Comparison of ENCODE assay signal across 15 cellular contexts in genomic region chr12:57929092-57929830, GRCh38. TPM values are rescaled to one million over a fixed set of nuclear protein-coding genes. Genes with fewer than 3 reads are reported as not detected.
DNase-seq lines count a peak whose midpoint lies in the region; ATAC-seq and TF ChIP-seq lines count a peak whose summit lies in the region.
"Had no signal": no experiment of that assay in that cellular context is flagged by ENCODE, and none has a peak within 500 bp of the region (broad histone marks: within the 10 kb centered on the region; RNA-seq: fewer than 3 reads in every experiment).

No MANE protein-coding gene starts in this region.

- H4K20me1 ChIP-seq in IMR-90 (ENCODE audit: insufficient read depth, low read length) = no peaks in the 10 kb centered on the region
- H4K20me1 ChIP-seq in neural progenitor cell (ENCODE audit: low read depth) = no peaks in the 10 kb centered on the region

- H4K5ac ChIP-seq in IMR-90 (ENCODE audit: low read depth, low read length) = no peak overlapping the region

- H3K56ac ChIP-seq in IMR-90 (ENCODE audit: extremely low read depth, insufficient read depth, low read length) = no peak overlapping the region

- H4K8ac ChIP-seq in IMR-90 (ENCODE audit: low read depth in 2 of 2, low read length in 2 of 2) = no peak overlapping the region

- H3K27ac Mint-ChIP-seq in neural progenitor cell = no peak overlapping the region
- H3K27ac Mint-ChIP-seq in CD8-positive, alpha-beta memory T cell = no peak overlapping the region
- H3K27ac Mint-ChIP-seq: H9 had no signal

- no peak overlapping the region for H3K4me3 Mint-ChIP-seq in neural progenitor cell
- no peak overlapping the region for H3K4me3 Mint-ChIP-seq in CD8-positive, alpha-beta memory T cell
- H3K4me3 Mint-ChIP-seq: CD4-positive, CD25-positive, alpha-beta regulatory T cell; H9 had no signal

- intact Hi-C loops in IMR-90 (cut with micrococcal nuclease) = no loop called here

- no peak overlapping the region for H3K18ac ChIP-seq in IMR-90 (ENCODE audit: low read depth, low read length)

- no peaks in the 10 kb centered on the region for H3F3A ChIP-seq in neural progenitor cell (ENCODE audit: low read depth)

- dilution Hi-C loops in IMR-90 (cut with HindIII; ENCODE audit: low sequenced_read_pairs, unreplicated experiment) = no loop called here

- H3K79me2 ChIP-seq in neural progenitor cell (ENCODE audit: low read depth) = no peaks in the 10 kb centered on the region

- no peak overlapping the region for H2BK20ac ChIP-seq in IMR-90 (ENCODE audit: low read depth, low read length)

- H2AFZ ChIP-seq in IMR-90 (replicated peaks; ENCODE audit: low read length, poor library complexity) (peak overlapping the region; percentile 32), neural progenitor cell (replicated peaks) (no peak overlapping the region)

- DNase-seq in IMR-90 (no peak), cardiac fibroblast (ENCODE audit: low read depth in 2 of 2) (peak; percentile 56 to 57), fibroblast of pulmonary artery (ENCODE audit: low read depth) (peak; percentile 24), neural progenitor cell (ENCODE audit: low spot score) (no peak)
- DNase-seq in CD8-positive, alpha-beta memory T cell = no peak
- DNase-seq: ACHN; BE2C; C1 segment of cervical spinal cord; Caco-2; CD4-positive, CD25-positive, alpha-beta regulatory T cell; DMS79 treated with DMSO at 0.1 percent for 48 hours; GF-D8; H9 had no signal

- no peak overlapping the region for H3K23ac ChIP-seq in IMR-90 (ENCODE audit: low read depth, low read length)

- TF ChIP-seq POLR2A in IMR-90 (IDR thresholded peaks at IDR 0.05; ENCODE audit: low read depth, low read length) = no peak

- H3K9me3 ChIP-seq in HEK293 (ENCODE audit: control insufficient read depth, insufficient read depth, low read depth, low read length) (no peaks in the 10 kb centered on the region), IMR-90 (ENCODE audit: control insufficient read depth, insufficient read depth, low read length) (no peaks in the 10 kb centered on the region), neural progenitor cell (ENCODE audit: low read depth) (no peaks in the 10 kb centered on the region)
- no peaks in the 10 kb centered on the region for H3K9me3 ChIP-seq in CD8-positive, alpha-beta memory T cell (ENCODE audit: low read length)
- H3K9me3 ChIP-seq: BE2C, Caco-2 had no signal

- no peak overlapping the region for H2AK5ac ChIP-seq in IMR-90 (ENCODE audit: low read depth, low read length)

- H3K27me3 ChIP-seq in IMR-90 (ENCODE audit: control insufficient read depth, insufficient read depth, low read length) (no peaks in the 10 kb centered on the region; the same call in 1 of the 2 replicates), neural progenitor cell (no peaks in the 10 kb centered on the region)
- no peaks in the 10 kb centered on the region for H3K27me3 ChIP-seq in CD8-positive, alpha-beta memory T cell (ENCODE audit: insufficient read depth, low read length, poor library complexity, severe bottlenecking)
- H3K27me3 ChIP-seq: BE2C had no signal

- H3K9me3 Mint-ChIP-seq in neural progenitor cell = no peaks in the 10 kb centered on the region
- no peaks in the 10 kb centered on the region for H3K9me3 Mint-ChIP-seq in CD8-positive, alpha-beta memory T cell
- H3K9me3 Mint-ChIP-seq: CD4-positive, CD25-positive, alpha-beta regulatory T cell; H9 had no signal

- no peak for ATAC-seq in IMR-90 (ENCODE audit: low read depth)
- no peak for ATAC-seq in HG03520 (IDR thresholded peaks at IDR 0.05; ENCODE audit: unreplicated experiment)

- H3K4me1 Mint-ChIP-seq in neural progenitor cell = no peaks in the 10 kb centered on the region
- H3K4me1 Mint-ChIP-seq in CD8-positive, alpha-beta memory T cell = no peaks in the 10 kb centered on the region
- H3K4me1 Mint-ChIP-seq: H9 had no signal

- no peak overlapping the region for H2BK5ac ChIP-seq in IMR-90 (ENCODE audit: low read depth, low read length, poor library complexity, severe bottlenecking)

- H3K36me3 ChIP-seq in HEK293 (ENCODE audit: control insufficient read depth in 2 of 2, insufficient read depth in 1 of 2, low read length in 2 of 2) (no peaks in the 10 kb centered on the region; a peak in 1 of 3 replicates), IMR-90 (ENCODE audit: control insufficient read depth, insufficient read depth, low read length) (peaks cover 2% of the 10 kb centered on the region; the same call in 1 of the 2 replicates), neural progenitor cell (no peaks in the 10 kb centered on the region)
- no peaks in the 10 kb centered on the region for H3K36me3 ChIP-seq in CD8-positive, alpha-beta memory T cell (ENCODE audit: insufficient read depth, low read length)
- H3K36me3 ChIP-seq: BE2C had no signal

- no CpG with 5 or more reads among the region's 4 CpGs for WGBS in IMR-90 (ENCODE audit: extremely low coverage in 2 of 2, insufficient read length in 1 of 2), 2 experiments

- no peak for TF ChIP-seq RAD21 in IMR-90 (IDR thresholded peaks at IDR 0.05; ENCODE audit: low read length)

- H3K36me3 Mint-ChIP-seq in neural progenitor cell = peaks cover 2% of the 10 kb centered on the region
- peaks cover 0 to 2% (median 0%) of the 10 kb centered on the region in 3 donors for H3K36me3 Mint-ChIP-seq in CD8-positive, alpha-beta memory T cell
- H3K36me3 Mint-ChIP-seq: CD4-positive, CD25-positive, alpha-beta regulatory T cell had no signal

- in situ Hi-C loops in IMR-90 (cut with MboI; ENCODE audit: low sequenced_read_pairs) = no loop called here

- H3K9me1 ChIP-seq in IMR-90 (ENCODE audit: insufficient read depth, low read length) = no peaks in the 10 kb centered on the region

- H3K27me3 Mint-ChIP-seq in neural progenitor cell (ENCODE audit: insufficient read depth, low read depth) = no peaks in the 10 kb centered on the region
- H3K27me3 Mint-ChIP-seq in CD8-positive, alpha-beta memory T cell = no peaks in the 10 kb centered on the region
- H3K27me3 Mint-ChIP-seq: CD4-positive, CD25-positive, alpha-beta regulatory T cell had no signal

- H3K79me1 ChIP-seq in IMR-90 (ENCODE audit: low read depth in 1 of 2, low read length in 2 of 2) = no peaks in the 10 kb centered on the region

- no peak overlapping the region for H2BK120ac ChIP-seq in IMR-90 (ENCODE audit: low read depth, low read length)

- no peak overlapping the region for H3K4ac ChIP-seq in IMR-90 (ENCODE audit: low read depth, low read length)

- CTCF ChIA-PET in HEK293 (lab: Yijun Ruan, JAX) (no interaction called here), IMR-90 (lab: Yijun Ruan, JAX) (no interaction called here)
- CTCF ChIA-PET in CD8-positive, alpha-beta memory T cell (lab: Charles Lee) = interaction anchor here (0.7 kb wide), 1 partner anchor 135 kb away, joined by 3 read pairs; no protein-coding TSS in a partner anchor

- H3K27ac ChIP-seq in HEK293 (ENCODE audit: extremely low read depth, low read depth, low read length) (no peak overlapping the region), IMR-90 (ENCODE audit: insufficient read depth, low read length) (no peak overlapping the region), neural progenitor cell (no peak overlapping the region)
- no peak overlapping the region for H3K27ac ChIP-seq in CD8-positive, alpha-beta memory T cell (ENCODE audit: low read depth, low read length)

- H2AK9ac ChIP-seq in IMR-90 (replicated peaks; ENCODE audit: low read depth, low read length, poor library complexity) = no peak overlapping the region

- no peak overlapping the region for H3K4me2 ChIP-seq in IMR-90 (ENCODE audit: low read depth, low read length)
- no peak overlapping the region for H3K4me2 ChIP-seq in neural progenitor cell

- H3K4me3 ChIP-seq in HEK293 (ENCODE audit: low read depth, low read length) (no peak overlapping the region), IMR-90 (ENCODE audit: insufficient read depth, low read depth, low read length) (no peak overlapping the region), cardiac fibroblast (replicated peaks in 1 of 2; ENCODE audit: low read depth in 2 of 2, low read length in 2 of 2) (no peak overlapping the region), fibroblast of pulmonary artery (replicated peaks; ENCODE audit: low read depth, low read length) (no peak overlapping the region), neural progenitor cell (no peak overlapping the region)
- H3K4me3 ChIP-seq in CD8-positive, alpha-beta memory T cell (ENCODE audit: low read length) = no peak overlapping the region

- no peak overlapping the region for H3K9ac ChIP-seq in IMR-90 (ENCODE audit: low read depth, low read length)
- no peak overlapping the region for H3K9ac ChIP-seq in neural progenitor cell

- TF ChIP-seq CTCF in HEK293 (tag by site-specific recombination; IDR thresholded peaks at IDR 0.05) (no peak), IMR-90 (conservative IDR thresholded peaks at IDR 0.05; ENCODE audit: low read depth, low read length) (no peak), cardiac fibroblast (IDR thresholded peaks at IDR 0.05; ENCODE audit: low read depth, low read length) (no peak), fibroblast of pulmonary artery (IDR thresholded peaks at IDR 0.05; ENCODE audit: low read length, missing control alignments) (no peak), neural progenitor cell (IDR thresholded peaks at IDR 0.05) (no peak)

- H3K14ac ChIP-seq in IMR-90 (replicated peaks; ENCODE audit: low read depth, low read length) = no peak overlapping the region

- no TSS peak for BruUV-seq in IMR-90 (replicated peaks; lab: Mats Ljungman, UMichigan)

- POLR2A ChIA-PET in HEK293 (lab: Yijun Ruan, JAX) (no interaction called here), IMR-90 (lab: Charles Lee; ENCODE audit: unreplicated experiment) (no interaction called here)
- POLR2A ChIA-PET in CD8-positive, alpha-beta memory T cell (lab: Charles Lee) = no interaction called here

- H3K4me1 ChIP-seq in HEK293 (ENCODE audit: control insufficient read depth, insufficient read depth, low read length) (no peaks in the 10 kb centered on the region), IMR-90 (ENCODE audit: control insufficient read depth, insufficient read depth, low read length) (no peaks in the 10 kb centered on the region), neural progenitor cell (no peaks in the 10 kb centered on the region)
- no peaks in the 10 kb centered on the region for H3K4me1 ChIP-seq in CD8-positive, alpha-beta memory T cell (ENCODE audit: insufficient read depth, low read length)
- H3K4me1 ChIP-seq: BE2C, Caco-2 had no signal

- H2BK15ac ChIP-seq in IMR-90 (ENCODE audit: low read depth, low read length) = no peak overlapping the region

- H4K91ac ChIP-seq in IMR-90 (ENCODE audit: insufficient read depth, low read depth, low read length) = no peak overlapping the region

TF ChIP-seq in HEK293, 187 proteins besides CTCF, POLR2A, EP300 and RAD21 (continues in another document):
- TF ChIP-seq ZNF561 (tag by site-specific recombination; IDR thresholded peaks at IDR 0.05; ENCODE audit: borderline replicate concordance) = no peak

TF ChIP-seq in IMR-90, 13 proteins besides CTCF, POLR2A, EP300 and RAD21 (continues in another document):
- TF ChIP-seq RCOR1 (IDR thresholded peaks at IDR 0.05; ENCODE audit: insufficient replicate concordance, low read length) (no peak), CHD1 (IDR thresholded peaks at IDR 0.05; ENCODE audit: low read depth, low read length) (no peak)

RNA-seq across cellular contexts. Expression of gene ATP23, which starts 12.1 kb away (rescaled TPM):
- total RNA-seq in IMR-90 (2012; rRNA removed) (7.2 TPM in 2 replicates), neural progenitor cell (ENCODE audit: low replicate concordance) (6.3 and 11.4 TPM in 2 replicates)
- 5.4 and 6.4 TPM in 2 replicates for polyA plus RNA-seq in IMR-90 (2012; rRNA removed)
- polyA plus RNA-seq in IMR-90 (2012; cell fraction: cytosol; rRNA removed) = 1.8 and 3.0 TPM in 2 replicates
- polyA plus RNA-seq in IMR-90 (2012; cell fraction: nucleus; rRNA removed; ENCODE audit: low replicate concordance) = 0.52 and 3.2 TPM in 2 replicates
- total RNA-seq in CD8-positive, alpha-beta memory T cell = 10 to 100 TPM; 10.1 to 11.8 TPM
- polyA plus RNA-seq in CD8-positive, alpha-beta memory T cell = 22.0 TPM

Comparison
In these comparisons a context has a peak if more than half of its experiments do, and no peak if none do; other contexts are left out.
1. DNase-seq: peak in cardiac fibroblast (2 of 2) and fibroblast of pulmonary artery (single experiment); none in IMR-90 (single experiment), neural progenitor cell (single experiment) and CD8-positive, alpha-beta memory T cell (0 of 5).